ENCODE assay signal across 8 cellular contexts in the genomic region with DNA sequence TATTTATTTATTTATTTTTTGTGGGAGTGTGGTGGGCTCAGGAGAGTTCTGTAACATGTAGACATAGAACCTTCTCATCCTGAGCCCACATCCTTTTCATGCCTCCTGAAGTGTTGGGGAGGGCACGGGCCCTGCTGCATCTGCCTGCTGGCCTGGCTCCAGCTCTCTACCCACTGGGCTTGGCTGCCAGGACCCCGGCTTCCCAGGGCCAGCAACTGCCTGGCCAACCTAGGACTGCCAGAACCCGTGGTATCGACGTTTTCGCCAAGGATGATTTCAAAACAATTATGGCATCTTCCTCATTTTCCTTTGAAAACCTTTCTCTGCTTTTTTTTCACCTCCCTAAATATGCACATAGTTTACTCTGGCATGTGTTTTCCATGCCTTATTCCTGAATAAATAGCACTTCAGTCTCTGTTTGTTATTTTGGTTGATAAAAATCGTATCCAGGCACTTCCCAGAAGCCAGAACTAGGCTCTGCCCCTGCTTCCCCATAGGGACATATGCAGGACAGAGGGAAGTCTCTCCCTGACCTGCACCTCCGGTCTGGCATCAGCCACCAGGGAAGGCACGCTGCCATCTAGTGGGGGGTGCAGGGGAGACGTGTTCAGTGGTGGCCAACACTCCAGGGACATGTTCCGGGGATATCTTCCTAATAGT. TPM values are rescaled to one million over a fixed set of nuclear protein-coding genes. Genes with fewer than 3 reads are reported as not detected.
DNase-seq lines count a peak whose midpoint lies in the region; ATAC-seq and TF ChIP-seq lines count a peak whose summit lies in the region.

No MANE protein-coding gene starts in this region.

- no peak overlapping the region for H3K9ac ChIP-seq in parathyroid adenoma

- H3K4me1 ChIP-seq in parathyroid adenoma = no peaks in the 10 kb centered on the region

- no peaks in the 10 kb centered on the region for H3K27me3 ChIP-seq in parathyroid adenoma (ENCODE audit: control insufficient read depth, insufficient read depth, low read length)

- H2AFZ ChIP-seq in parathyroid adenoma = peak overlapping the region; percentile 66

- no peak overlapping the region for H3K4me2 ChIP-seq in parathyroid adenoma (ENCODE audit: low read length)

- in situ Hi-C loops in GM13976 (cut with MboI; ENCODE audit: low sequenced_read_pairs, unreplicated experiment) = no loop called here

- H3K36me3 ChIP-seq in parathyroid adenoma (ENCODE audit: control insufficient read depth, insufficient read depth, low read length) = no peaks in the 10 kb centered on the region

- H3K4me3 ChIP-seq in fibroblast of the aortic adventitia (ENCODE audit: low read depth, low read length) (no peak overlapping the region), parathyroid adenoma (ENCODE audit: low read depth, low read length) (no peak overlapping the region)

- ATAC-seq in HG02840 (IDR thresholded peaks at IDR 0.05; ENCODE audit: low FRiP score, unreplicated experiment) (no peak), HG02938 (IDR thresholded peaks at IDR 0.05; ENCODE audit: unreplicated experiment) (no peak)

- no peaks in the 10 kb centered on the region for H3K9me3 ChIP-seq in parathyroid adenoma (ENCODE audit: control insufficient read depth, low read length)

- H3K27ac ChIP-seq in parathyroid adenoma = no peak overlapping the region

- DNase-seq in AG08396 (ENCODE audit: low spot score) = peak; percentile 65
- DNase-seq in GM13976 (ENCODE audit: low spot score) = peak; percentile 62
- DNase-seq in NCI-H460 (ENCODE audit: extremely low read depth, low read depth) = peak; percentile 40
- peak; percentile 40 for DNase-seq in activated T-cell treated with anti-CD3 and anti-CD28 coated beads for 1 hour (ENCODE audit: low read depth)
- DNase-seq in fibroblast of the aortic adventitia (ENCODE audit: low read depth) = peak; percentile 22

- no peaks in the 10 kb centered on the region for H3K79me2 ChIP-seq in parathyroid adenoma

- peak; percentile 46 for TF ChIP-seq CTCF in GM13976 (IDR thresholded peaks at IDR 0.05; ENCODE audit: borderline replicate concordance, control extremely low read depth, extremely low read depth, insufficient read depth, missing control alignments)
- TF ChIP-seq CTCF in fibroblast of the aortic adventitia (IDR thresholded peaks at IDR 0.05; ENCODE audit: insufficient read depth, low read length) = peak; percentile 27
- TF ChIP-seq CTCF in parathyroid adenoma (IDR thresholded peaks at IDR 0.05) = peak; percentile 70

RNA-seq across cellular contexts. Expression of gene ANTXRL, which starts 31.0 kb away (rescaled TPM):
- total RNA-seq in NCI-H460 (2014; rRNA removed; shearing (Covaris generic)) = not detected in 2 replicates
- not detected in 2 replicates for polyA plus RNA-seq in NCI-H460 (2014; cell fraction: nucleus; rRNA removed)
- not detected in 2 replicates for total RNA-seq in fibroblast of the aortic adventitia (ENCODE audit: low replicate concordance)
